8 cellular contexts compared by ENCODE assay signal in the genomic region with DNA sequence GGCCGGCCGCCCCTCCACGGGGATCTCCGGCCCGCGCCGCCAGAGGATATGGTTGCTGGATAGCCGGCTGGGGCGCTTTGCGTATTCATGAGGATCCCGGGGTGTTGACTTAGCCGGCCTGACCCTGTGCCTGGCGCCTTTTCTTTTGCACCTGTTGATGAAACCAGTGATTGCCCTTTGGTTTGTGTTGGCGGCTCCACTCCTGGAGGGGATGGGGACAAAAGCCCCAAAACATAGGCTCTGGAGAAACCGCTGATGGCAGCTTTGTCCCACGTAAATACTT. TPM values are rescaled to one million over a fixed set of nuclear protein-coding genes. Genes with fewer than 3 reads are reported as not detected.
DNase-seq lines count a peak whose midpoint lies in the region; ATAC-seq and TF ChIP-seq lines count a peak whose summit lies in the region.

No MANE protein-coding gene starts in this region.

- H3F3A ChIP-seq in Loucy (ENCODE audit: low read depth), result no peaks in the 10 kb centered on the region

- no peaks in the 10 kb centered on the region for H3K9me2 ChIP-seq in Loucy (replicated peaks; ENCODE audit: low read depth, low read length)

- H3K4me2 ChIP-seq in Loucy (ENCODE audit: low read depth, low read length, poor library complexity, severe bottlenecking), result peak overlapping the region; percentile 98

- H3K9ac ChIP-seq in ES-I3 (ENCODE audit: low read depth, low read length) (peak overlapping the region; percentile 68), Loucy (ENCODE audit: low read depth, low read length, poor library complexity, severe bottlenecking) (peak overlapping the region; percentile 89)

- ATAC-seq in GM21576 (IDR thresholded peaks at IDR 0.05; ENCODE audit: unreplicated experiment) (peak; percentile 35), Right ventricle myocardium superior (ENCODE audit: poor library complexity) (peak; percentile 58)

- H3K9me3 ChIP-seq in ES-I3 (ENCODE audit: control insufficient read depth, insufficient read depth, low read length) (no peaks in the 10 kb centered on the region), Loucy (ENCODE audit: insufficient read depth, low read depth, low read length) (no peaks in the 10 kb centered on the region)

- H3K4me1 ChIP-seq in ES-I3 (ENCODE audit: insufficient read depth, low read length) (peaks cover 21% of the 10 kb centered on the region), Loucy (ENCODE audit: insufficient read depth, low read length, poor library complexity, severe bottlenecking) (peaks cover 48% of the 10 kb centered on the region)

- peak; percentile 34 for DNase-seq in activated T-helper 1 cell treated with anti-CD3 and anti-CD28 coated beads, Interleukin-12 subunit alpha, Interleukin-12 subunit beta, Interleukin-2, Interleukin-4 antibody, amounts not matched to agents 30 ng/mL and 10 ng/mL and 1 ng/mL, durations not matched to agents 14 hours and 24 hours and 36 hours (ENCODE audit: low spot score)
- no peak for DNase-seq in Right ventricle myocardium superior
- DNase-seq in progenitor cell of endocrine pancreas (ENCODE audit: low spot score, unreplicated experiment), result peak; percentile 28
- no peak for DNase-seq in SIG-M5 treated with dmso at 0.1 percent for 504 hours (lab: John Stamatoyannopoulos, UW; ENCODE audit: unreplicated experiment)
- no peak for DNase-seq in Kasumi-1 (lab: John Stamatoyannopoulos, UW)

- H2AFZ ChIP-seq in Loucy (ENCODE audit: low read length), result peak overlapping the region; percentile 94

- TF ChIP-seq CTCF in Loucy (conservative IDR thresholded peaks at IDR 0.05; ENCODE audit: low read length), result no peak
- no peak for TF ChIP-seq CTCF in progenitor cell of endocrine pancreas (IDR thresholded peaks at IDR 0.05; ENCODE audit: unreplicated experiment)

- H3K36me3 Mint-ChIP-seq in activated T-helper 1 cell treated with anti-CD3 and anti-CD28 coated beads, Interleukin-12 subunit alpha, Interleukin-12 subunit beta, Interleukin-2, Interleukin-4 antibody, amounts not matched to agents 30 ng/mL and 10 ng/mL and 1 ng/mL, durations not matched to agents 14 hours and 24 hours and 36 hours (ENCODE audit: low read depth), result peaks cover 8% of the 10 kb centered on the region
- no peaks in the 10 kb centered on the region for H3K36me3 Mint-ChIP-seq in progenitor cell of endocrine pancreas (ENCODE audit: insufficient read depth)

- peaks cover 43% of the 10 kb centered on the region for H3K79me2 ChIP-seq in Loucy (ENCODE audit: insufficient read depth, low read length)

- H3K27me3 ChIP-seq in Loucy (ENCODE audit: insufficient read depth, low read length, poor library complexity, severe bottlenecking), result no peaks in the 10 kb centered on the region

- peaks cover 29% of the 10 kb centered on the region for H4K20me1 ChIP-seq in Loucy (ENCODE audit: insufficient read depth, low read length, poor library complexity, severe bottlenecking)

- H3K4me1 Mint-ChIP-seq in activated T-helper 1 cell treated with anti-CD3 and anti-CD28 coated beads, Interleukin-12 subunit alpha, Interleukin-12 subunit beta, Interleukin-2, Interleukin-4 antibody, amounts not matched to agents 30 ng/mL and 10 ng/mL and 1 ng/mL, durations not matched to agents 14 hours and 24 hours and 36 hours (ENCODE audit: low read depth), result peaks cover 49% of the 10 kb centered on the region
- peaks cover 16% of the 10 kb centered on the region for H3K4me1 Mint-ChIP-seq in progenitor cell of endocrine pancreas (ENCODE audit: low read depth)

- H3K27ac Mint-ChIP-seq in activated T-helper 1 cell treated with anti-CD3 and anti-CD28 coated beads, Interleukin-12 subunit alpha, Interleukin-12 subunit beta, Interleukin-2, Interleukin-4 antibody, amounts not matched to agents 30 ng/mL and 10 ng/mL and 1 ng/mL, durations not matched to agents 14 hours and 24 hours and 36 hours, result peak overlapping the region; percentile 84
- peak overlapping the region; percentile 79 for H3K27ac Mint-ChIP-seq in progenitor cell of endocrine pancreas

- no peaks in the 10 kb centered on the region for H3K9me3 Mint-ChIP-seq in activated T-helper 1 cell treated with anti-CD3 and anti-CD28 coated beads, Interleukin-12 subunit alpha, Interleukin-12 subunit beta, Interleukin-2, Interleukin-4 antibody, amounts not matched to agents 30 ng/mL and 10 ng/mL and 1 ng/mL, durations not matched to agents 14 hours and 24 hours and 36 hours
- H3K9me3 Mint-ChIP-seq in progenitor cell of endocrine pancreas (ENCODE audit: low read depth), result no peaks in the 10 kb centered on the region

- H3K4me3 Mint-ChIP-seq in activated T-helper 1 cell treated with anti-CD3 and anti-CD28 coated beads, Interleukin-12 subunit alpha, Interleukin-12 subunit beta, Interleukin-2, Interleukin-4 antibody, amounts not matched to agents 30 ng/mL and 10 ng/mL and 1 ng/mL, durations not matched to agents 14 hours and 24 hours and 36 hours, result peak overlapping the region; percentile 95
- H3K4me3 Mint-ChIP-seq in progenitor cell of endocrine pancreas (ENCODE audit: low read depth), result peak overlapping the region; percentile 81

- intact Hi-C loops in activated T-helper 1 cell treated with anti-CD3 and anti-CD28 coated beads, Interleukin-12 subunit alpha, Interleukin-12 subunit beta, Interleukin-2, Interleukin-4 antibody, amounts not matched to agents 30 ng/mL and 10 ng/mL and 1 ng/mL, durations not matched to agents 14 hours and 24 hours and 36 hours (cut with micrococcal nuclease), result loop anchor here (1.0 to 5.0 kb wide), 4 partner anchors 21 to 185 kb away; a partner anchor contains a TSS
- intact Hi-C loops in Right ventricle myocardium superior (cut with DNase I), result loop anchor here (5.0 kb wide), 2 partner anchors 60 to 90 kb away; no protein-coding TSS in a partner anchor

- H3K36me3 ChIP-seq in ES-I3 (ENCODE audit: insufficient read depth, low read length) (no peaks in the 10 kb centered on the region), Loucy (ENCODE audit: insufficient read depth, low read length) (no peaks in the 10 kb centered on the region)

- peaks cover 10% of the 10 kb centered on the region for H3K27me3 Mint-ChIP-seq in activated T-helper 1 cell treated with anti-CD3 and anti-CD28 coated beads, Interleukin-12 subunit alpha, Interleukin-12 subunit beta, Interleukin-2, Interleukin-4 antibody, amounts not matched to agents 30 ng/mL and 10 ng/mL and 1 ng/mL, durations not matched to agents 14 hours and 24 hours and 36 hours (ENCODE audit: insufficient read depth)
- peaks cover 24% of the 10 kb centered on the region for H3K27me3 Mint-ChIP-seq in progenitor cell of endocrine pancreas

- peak overlapping the region; percentile 80 for H3K4me3 ChIP-seq in Loucy (ENCODE audit: low read length, poor library complexity, severe bottlenecking)

RNA-seq across cellular contexts. Expression of a gene that starts 0.6 kb away (rescaled TPM):
- 29.0 and 31.2 TPM in 2 replicates for total RNA-seq in activated T-helper 1 cell treated with anti-CD3 and anti-CD28 coated beads, Interleukin-12 subunit alpha, Interleukin-12 subunit beta, Interleukin-2, Interleukin-4 antibody, amounts not matched to agents 30 ng/mL and 10 ng/mL and 1 ng/mL, durations not matched to agents 14 hours and 24 hours and 36 hours
- 14.0 TPM for total RNA-seq in Right ventricle myocardium superior
- 18.9 and 22.2 TPM in 2 replicates for total RNA-seq in progenitor cell of endocrine pancreas

Comparison
In these comparisons a context has a peak if more than half of its experiments do, and no peak if none do; other contexts are left out.
1. DNase-seq: peak in activated T-helper 1 cell treated with anti-CD3 and anti-CD28 coated beads, Interleukin-12 subunit alpha, Interleukin-12 subunit beta, Interleukin-2, Interleukin-4 antibody, amounts not matched to agents 30 ng/mL and 10 ng/mL and 1 ng/mL, durations not matched to agents 14 hours and 24 hours and 36 hours (single experiment) and progenitor cell of endocrine pancreas (single experiment); none in Right ventricle myocardium superior (single experiment), SIG-M5 treated with dmso at 0.1 percent for 504 hours (single experiment) and Kasumi-1 (0 of 2).